Comparison of ENCODE assay signal across 1 cellular context in the genomic region with DNA sequence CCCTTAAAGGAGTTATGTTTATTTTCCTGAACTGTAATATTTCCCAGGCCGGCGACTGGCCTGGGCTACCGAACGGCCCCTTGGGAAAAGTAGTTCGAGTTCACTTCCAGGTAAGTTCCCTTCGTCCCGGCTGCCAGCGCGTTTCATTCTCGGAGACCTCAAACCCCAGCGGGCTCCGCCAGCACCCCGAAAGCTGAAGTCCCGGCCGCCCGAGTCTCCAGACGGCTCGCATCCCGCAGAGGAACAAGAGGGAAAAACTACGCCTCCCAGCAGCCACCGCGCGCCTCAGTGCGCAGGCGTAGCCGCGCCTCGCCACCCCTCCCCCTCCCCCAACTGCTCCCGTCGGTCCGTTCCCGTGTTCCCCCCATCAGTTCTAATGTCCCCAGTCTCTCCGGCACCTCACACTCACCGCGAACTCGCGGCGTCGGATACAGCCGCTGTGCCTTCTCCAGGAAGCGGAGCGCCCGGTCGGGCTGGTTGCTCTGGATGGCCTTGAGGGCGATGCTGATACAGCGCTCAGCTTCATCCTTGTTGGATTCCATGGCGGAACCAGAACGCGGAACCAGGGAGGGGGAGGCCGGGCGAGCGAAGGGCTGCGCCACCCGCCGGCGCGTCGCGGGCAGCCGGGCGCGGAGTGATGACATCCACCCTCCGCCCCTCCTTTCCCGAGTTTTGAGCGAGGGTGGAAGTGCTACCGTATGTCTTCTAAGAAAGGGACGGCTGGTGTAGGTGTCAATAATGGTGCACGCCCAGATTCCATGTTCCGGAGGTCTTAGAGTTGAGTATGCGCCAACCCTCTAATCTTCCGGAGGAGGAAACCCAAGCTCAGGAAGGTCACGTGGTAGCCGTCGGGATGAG.
TF ChIP-seq lines count a peak whose summit lies in the region.

A gene (minus strand): TSS at position 564 of the 858 bp plus-strand sequence. CDS start 22 bp downstream, at position 542.

TF ChIP-seq in GM12878, 131 proteins besides CTCF, POLR2A, EP300 and RAD21 (continued from another document and continues in another):
- TF ChIP-seq, protein P1, sequence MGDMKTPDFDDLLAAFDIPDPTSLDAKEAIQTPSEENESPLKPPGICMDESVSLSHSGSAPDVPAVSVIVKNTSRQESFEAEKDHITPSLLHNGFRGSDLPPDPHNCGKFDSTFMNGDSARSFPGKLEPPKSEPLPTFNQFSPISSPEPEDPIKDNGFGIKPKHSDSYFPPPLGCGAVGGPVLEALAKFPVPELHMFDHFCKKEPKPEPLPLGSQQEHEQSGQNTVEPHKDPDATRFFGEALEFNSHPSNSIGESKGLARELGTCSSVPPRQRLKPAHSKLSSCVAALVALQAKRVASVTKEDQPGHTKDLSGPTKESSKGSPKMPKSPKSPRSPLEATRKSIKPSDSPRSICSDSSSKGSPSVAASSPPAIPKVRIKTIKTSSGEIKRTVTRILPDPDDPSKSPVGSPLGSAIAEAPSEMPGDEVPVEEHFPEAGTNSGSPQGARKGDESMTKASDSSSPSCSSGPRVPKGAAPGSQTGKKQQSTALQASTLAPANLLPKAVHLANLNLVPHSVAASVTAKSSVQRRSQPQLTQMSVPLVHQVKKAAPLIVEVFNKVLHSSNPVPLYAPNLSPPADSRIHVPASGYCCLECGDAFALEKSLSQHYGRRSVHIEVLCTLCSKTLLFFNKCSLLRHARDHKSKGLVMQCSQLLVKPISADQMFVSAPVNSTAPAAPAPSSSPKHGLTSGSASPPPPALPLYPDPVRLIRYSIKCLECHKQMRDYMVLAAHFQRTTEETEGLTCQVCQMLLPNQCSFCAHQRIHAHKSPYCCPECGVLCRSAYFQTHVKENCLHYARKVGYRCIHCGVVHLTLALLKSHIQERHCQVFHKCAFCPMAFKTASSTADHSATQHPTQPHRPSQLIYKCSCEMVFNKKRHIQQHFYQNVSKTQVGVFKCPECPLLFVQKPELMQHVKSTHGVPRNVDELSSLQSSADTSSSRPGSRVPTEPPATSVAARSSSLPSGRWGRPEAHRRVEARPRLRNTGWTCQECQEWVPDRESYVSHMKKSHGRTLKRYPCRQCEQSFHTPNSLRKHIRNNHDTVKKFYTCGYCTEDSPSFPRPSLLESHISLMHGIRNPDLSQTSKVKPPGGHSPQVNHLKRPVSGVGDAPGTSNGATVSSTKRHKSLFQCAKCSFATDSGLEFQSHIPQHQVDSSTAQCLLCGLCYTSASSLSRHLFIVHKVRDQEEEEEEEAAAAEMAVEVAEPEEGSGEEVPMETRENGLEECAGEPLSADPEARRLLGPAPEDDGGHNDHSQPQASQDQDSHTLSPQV (IDR thresholded peaks at IDR 0.05): no peak
- TF ChIP-seq, protein P2, sequence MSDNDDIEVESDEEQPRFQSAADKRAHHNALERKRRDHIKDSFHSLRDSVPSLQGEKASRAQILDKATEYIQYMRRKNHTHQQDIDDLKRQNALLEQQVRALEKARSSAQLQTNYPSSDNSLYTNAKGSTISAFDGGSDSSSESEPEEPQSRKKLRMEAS (IDR thresholded peaks at IDR 0.05; ENCODE audit: low read depth, low read length): peak; percentile 84
- no peak for TF ChIP-seq RCOR1 (conservative IDR thresholded peaks at IDR 0.05; ENCODE audit: low read depth, low read length)
- TF ChIP-seq KAT2A (conservative IDR thresholded peaks at IDR 0.05; ENCODE audit: control insufficient read depth, low read depth, low read length): no peak
- TF ChIP-seq CBFB (IDR thresholded peaks at IDR 0.05; ENCODE audit: low read depth): peak; percentile 72; the same call in 1 of the 2 replicates
- peak; percentile 72 for TF ChIP-seq SP1 (IDR thresholded peaks at IDR 0.05; ENCODE audit: low read depth, low read length)
- peak; percentile 90 for TF ChIP-seq POLR2AphosphoS5 (IDR thresholded peaks at IDR 0.05; ENCODE audit: low read length)
- TF ChIP-seq, protein P3, sequence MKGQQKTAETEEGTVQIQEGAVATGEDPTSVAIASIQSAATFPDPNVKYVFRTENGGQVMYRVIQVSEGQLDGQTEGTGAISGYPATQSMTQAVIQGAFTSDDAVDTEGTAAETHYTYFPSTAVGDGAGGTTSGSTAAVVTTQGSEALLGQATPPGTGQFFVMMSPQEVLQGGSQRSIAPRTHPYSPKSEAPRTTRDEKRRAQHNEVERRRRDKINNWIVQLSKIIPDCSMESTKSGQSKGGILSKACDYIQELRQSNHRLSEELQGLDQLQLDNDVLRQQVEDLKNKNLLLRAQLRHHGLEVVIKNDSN (IDR thresholded peaks at IDR 0.05; ENCODE audit: borderline replicate concordance, extremely low read length, insufficient read depth, low read depth, low read length): peak; percentile 50
- peak; percentile 38 to 93; a peak in 3 of 4 replicates for TF ChIP-seq SRF (IDR thresholded peaks at IDR 0.05; ENCODE audit: low read depth in 2 of 2, low read length in 2 of 2)
- TF ChIP-seq CHD4 (IDR thresholded peaks at IDR 0.05): no peak
- TF ChIP-seq YBX1 (IDR thresholded peaks at IDR 0.05): no peak
- peak; percentile 93 for TF ChIP-seq RAD51 (IDR thresholded peaks at IDR 0.05)
- no peak for TF ChIP-seq CBX3 (IDR thresholded peaks at IDR 0.05; ENCODE audit: borderline replicate concordance, low read depth)
- no peak for TF ChIP-seq PAX8 (IDR thresholded peaks at IDR 0.05)
- TF ChIP-seq, protein P4, sequence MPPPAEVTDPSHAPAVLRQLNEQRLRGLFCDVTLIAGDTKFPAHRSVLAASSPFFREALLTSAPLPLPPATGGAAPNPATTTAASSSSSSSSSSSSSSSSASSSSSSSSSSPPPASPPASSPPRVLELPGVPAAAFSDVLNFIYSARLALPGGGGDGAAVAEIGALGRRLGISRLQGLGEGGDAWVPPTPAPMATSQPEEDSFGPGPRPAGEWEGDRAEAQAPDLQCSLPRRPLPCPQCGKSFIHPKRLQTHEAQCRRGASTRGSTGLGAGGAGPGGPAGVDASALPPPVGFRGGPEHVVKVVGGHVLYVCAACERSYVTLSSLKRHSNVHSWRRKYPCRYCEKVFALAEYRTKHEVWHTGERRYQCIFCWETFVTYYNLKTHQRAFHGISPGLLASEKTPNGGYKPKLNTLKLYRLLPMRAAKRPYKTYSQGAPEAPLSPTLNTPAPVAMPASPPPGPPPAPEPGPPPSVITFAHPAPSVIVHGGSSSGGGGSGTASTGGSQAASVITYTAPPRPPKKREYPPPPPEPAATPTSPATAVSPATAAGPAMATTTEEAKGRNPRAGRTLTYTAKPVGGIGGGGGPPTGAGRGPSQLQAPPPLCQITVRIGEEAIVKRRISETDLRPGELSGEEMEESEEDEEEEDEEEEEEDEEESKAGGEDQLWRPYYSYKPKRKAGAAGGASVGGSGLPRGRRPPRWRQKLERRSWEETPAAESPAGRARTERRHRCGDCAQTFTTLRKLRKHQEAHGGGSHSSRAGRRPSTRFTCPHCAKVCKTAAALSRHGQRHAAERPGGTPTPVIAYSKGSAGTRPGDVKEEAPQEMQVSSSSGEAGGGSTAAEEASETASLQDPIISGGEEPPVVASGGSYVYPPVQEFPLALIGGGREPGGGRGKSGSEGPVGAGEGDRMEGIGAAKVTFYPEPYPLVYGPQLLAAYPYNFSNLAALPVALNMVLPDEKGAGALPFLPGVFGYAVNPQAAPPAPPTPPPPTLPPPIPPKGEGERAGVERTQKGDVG (CRISPR knock-in tag; IDR thresholded peaks at IDR 0.05): no peak
- TF ChIP-seq KLF5 (IDR thresholded peaks at IDR 0.05; ENCODE audit: partially characterized antibody): peak; percentile 85
- TF ChIP-seq MEF2A (IDR thresholded peaks at IDR 0.05; ENCODE audit: insufficient read depth, low read depth, low read length): no peak
- TF ChIP-seq SIX5 (IDR thresholded peaks at IDR 0.05; ENCODE audit: low read depth, low read length, severe bottlenecking): peak; percentile 78
- TF ChIP-seq ASH2L (IDR thresholded peaks at IDR 0.05; ENCODE audit: borderline replicate concordance, low read depth): peak; percentile 99
- no peak for TF ChIP-seq BACH1 (IDR thresholded peaks at IDR 0.05; ENCODE audit: borderline replicate concordance)
- TF ChIP-seq NFXL1 (IDR thresholded peaks at IDR 0.05; ENCODE audit: borderline replicate concordance): no peak
- peak; percentile 98 for TF ChIP-seq IKZF1 (conservative IDR thresholded peaks at IDR 0.05)
- TF ChIP-seq, protein P5, sequence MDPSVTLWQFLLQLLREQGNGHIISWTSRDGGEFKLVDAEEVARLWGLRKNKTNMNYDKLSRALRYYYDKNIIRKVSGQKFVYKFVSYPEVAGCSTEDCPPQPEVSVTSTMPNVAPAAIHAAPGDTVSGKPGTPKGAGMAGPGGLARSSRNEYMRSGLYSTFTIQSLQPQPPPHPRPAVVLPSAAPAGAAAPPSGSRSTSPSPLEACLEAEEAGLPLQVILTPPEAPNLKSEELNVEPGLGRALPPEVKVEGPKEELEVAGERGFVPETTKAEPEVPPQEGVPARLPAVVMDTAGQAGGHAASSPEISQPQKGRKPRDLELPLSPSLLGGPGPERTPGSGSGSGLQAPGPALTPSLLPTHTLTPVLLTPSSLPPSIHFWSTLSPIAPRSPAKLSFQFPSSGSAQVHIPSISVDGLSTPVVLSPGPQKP (IDR thresholded peaks at IDR 0.05; ENCODE audit: low read depth, low read length): peak; percentile 64
- TF ChIP-seq, protein P6, sequence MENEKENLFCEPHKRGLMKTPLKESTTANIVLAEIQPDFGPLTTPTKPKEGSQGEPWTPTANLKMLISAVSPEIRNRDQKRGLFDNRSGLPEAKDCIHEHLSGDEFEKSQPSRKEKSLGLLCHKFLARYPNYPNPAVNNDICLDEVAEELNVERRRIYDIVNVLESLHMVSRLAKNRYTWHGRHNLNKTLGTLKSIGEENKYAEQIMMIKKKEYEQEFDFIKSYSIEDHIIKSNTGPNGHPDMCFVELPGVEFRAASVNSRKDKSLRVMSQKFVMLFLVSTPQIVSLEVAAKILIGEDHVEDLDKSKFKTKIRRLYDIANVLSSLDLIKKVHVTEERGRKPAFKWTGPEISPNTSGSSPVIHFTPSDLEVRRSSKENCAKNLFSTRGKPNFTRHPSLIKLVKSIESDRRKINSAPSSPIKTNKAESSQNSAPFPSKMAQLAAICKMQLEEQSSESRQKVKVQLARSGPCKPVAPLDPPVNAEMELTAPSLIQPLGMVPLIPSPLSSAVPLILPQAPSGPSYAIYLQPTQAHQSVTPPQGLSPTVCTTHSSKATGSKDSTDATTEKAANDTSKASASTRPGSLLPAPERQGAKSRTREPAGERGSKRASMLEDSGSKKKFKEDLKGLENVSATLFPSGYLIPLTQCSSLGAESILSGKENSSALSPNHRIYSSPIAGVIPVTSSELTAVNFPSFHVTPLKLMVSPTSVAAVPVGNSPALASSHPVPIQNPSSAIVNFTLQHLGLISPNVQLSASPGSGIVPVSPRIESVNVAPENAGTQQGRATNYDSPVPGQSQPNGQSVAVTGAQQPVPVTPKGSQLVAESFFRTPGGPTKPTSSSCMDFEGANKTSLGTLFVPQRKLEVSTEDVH (IDR thresholded peaks at IDR 0.05; ENCODE audit: low read depth, partially characterized antibody): no peak
- TF ChIP-seq MYC (IDR thresholded peaks at IDR 0.05; ENCODE audit: insufficient read depth, insufficient read length, insufficient replicate concordance, low read length, severe bottlenecking): peak; percentile 79
- no peak; the same call in 1 of the 2 replicates for TF ChIP-seq ESRRA (IDR thresholded peaks at IDR 0.05; ENCODE audit: low read length)
- TF ChIP-seq, protein P7, sequence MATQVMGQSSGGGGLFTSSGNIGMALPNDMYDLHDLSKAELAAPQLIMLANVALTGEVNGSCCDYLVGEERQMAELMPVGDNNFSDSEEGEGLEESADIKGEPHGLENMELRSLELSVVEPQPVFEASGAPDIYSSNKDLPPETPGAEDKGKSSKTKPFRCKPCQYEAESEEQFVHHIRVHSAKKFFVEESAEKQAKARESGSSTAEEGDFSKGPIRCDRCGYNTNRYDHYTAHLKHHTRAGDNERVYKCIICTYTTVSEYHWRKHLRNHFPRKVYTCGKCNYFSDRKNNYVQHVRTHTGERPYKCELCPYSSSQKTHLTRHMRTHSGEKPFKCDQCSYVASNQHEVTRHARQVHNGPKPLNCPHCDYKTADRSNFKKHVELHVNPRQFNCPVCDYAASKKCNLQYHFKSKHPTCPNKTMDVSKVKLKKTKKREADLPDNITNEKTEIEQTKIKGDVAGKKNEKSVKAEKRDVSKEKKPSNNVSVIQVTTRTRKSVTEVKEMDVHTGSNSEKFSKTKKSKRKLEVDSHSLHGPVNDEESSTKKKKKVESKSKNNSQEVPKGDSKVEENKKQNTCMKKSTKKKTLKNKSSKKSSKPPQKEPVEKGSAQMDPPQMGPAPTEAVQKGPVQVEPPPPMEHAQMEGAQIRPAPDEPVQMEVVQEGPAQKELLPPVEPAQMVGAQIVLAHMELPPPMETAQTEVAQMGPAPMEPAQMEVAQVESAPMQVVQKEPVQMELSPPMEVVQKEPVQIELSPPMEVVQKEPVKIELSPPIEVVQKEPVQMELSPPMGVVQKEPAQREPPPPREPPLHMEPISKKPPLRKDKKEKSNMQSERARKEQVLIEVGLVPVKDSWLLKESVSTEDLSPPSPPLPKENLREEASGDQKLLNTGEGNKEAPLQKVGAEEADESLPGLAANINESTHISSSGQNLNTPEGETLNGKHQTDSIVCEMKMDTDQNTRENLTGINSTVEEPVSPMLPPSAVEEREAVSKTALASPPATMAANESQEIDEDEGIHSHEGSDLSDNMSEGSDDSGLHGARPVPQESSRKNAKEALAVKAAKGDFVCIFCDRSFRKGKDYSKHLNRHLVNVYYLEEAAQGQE (IDR thresholded peaks at IDR 0.05; ENCODE audit: low read depth, low read length): no peak
- TF ChIP-seq SUZ12 (IDR thresholded peaks at IDR 0.05; ENCODE audit: unreplicated experiment): no peak
- peak; percentile 65 to 71; a peak in 3 of 4 replicates for TF ChIP-seq BHLHE40 (IDR thresholded peaks at IDR 0.05; ENCODE audit: borderline replicate concordance in 1 of 2, low read depth in 2 of 2, low read length in 1 of 2)
- no peak for TF ChIP-seq ZNF217 (IDR thresholded peaks at IDR 0.05)
- TF ChIP-seq, protein P8, sequence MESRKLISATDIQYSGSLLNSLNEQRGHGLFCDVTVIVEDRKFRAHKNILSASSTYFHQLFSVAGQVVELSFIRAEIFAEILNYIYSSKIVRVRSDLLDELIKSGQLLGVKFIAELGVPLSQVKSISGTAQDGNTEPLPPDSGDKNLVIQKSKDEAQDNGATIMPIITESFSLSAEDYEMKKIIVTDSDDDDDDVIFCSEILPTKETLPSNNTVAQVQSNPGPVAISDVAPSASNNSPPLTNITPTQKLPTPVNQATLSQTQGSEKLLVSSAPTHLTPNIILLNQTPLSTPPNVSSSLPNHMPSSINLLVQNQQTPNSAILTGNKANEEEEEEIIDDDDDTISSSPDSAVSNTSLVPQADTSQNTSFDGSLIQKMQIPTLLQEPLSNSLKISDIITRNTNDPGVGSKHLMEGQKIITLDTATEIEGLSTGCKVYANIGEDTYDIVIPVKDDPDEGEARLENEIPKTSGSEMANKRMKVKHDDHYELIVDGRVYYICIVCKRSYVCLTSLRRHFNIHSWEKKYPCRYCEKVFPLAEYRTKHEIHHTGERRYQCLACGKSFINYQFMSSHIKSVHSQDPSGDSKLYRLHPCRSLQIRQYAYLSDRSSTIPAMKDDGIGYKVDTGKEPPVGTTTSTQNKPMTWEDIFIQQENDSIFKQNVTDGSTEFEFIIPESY (IDR thresholded peaks at IDR 0.05): 0 out of 2 replicates have a peak, but pooled peaks have one; percentile 35
- TF ChIP-seq MYB (IDR thresholded peaks at IDR 0.05; ENCODE audit: borderline replicate concordance, low read depth, low read length): no peak
- no peak for TF ChIP-seq KDM1A (IDR thresholded peaks at IDR 0.05; ENCODE audit: borderline replicate concordance)
- TF ChIP-seq SPI1 (IDR thresholded peaks at IDR 0.05; ENCODE audit: borderline replicate concordance, insufficient read depth, low read depth, low read length): no peak
- TF ChIP-seq BCL11A (IDR thresholded peaks at IDR 0.05; ENCODE audit: low read depth, low read length): 0 out of 2 replicates have a peak, but pooled peaks have one; percentile 40
- no peak for TF ChIP-seq TCF7 (IDR thresholded peaks at IDR 0.05; ENCODE audit: borderline replicate concordance)
